ENCODE assay signal across 7 cellular contexts in the genomic region with DNA sequence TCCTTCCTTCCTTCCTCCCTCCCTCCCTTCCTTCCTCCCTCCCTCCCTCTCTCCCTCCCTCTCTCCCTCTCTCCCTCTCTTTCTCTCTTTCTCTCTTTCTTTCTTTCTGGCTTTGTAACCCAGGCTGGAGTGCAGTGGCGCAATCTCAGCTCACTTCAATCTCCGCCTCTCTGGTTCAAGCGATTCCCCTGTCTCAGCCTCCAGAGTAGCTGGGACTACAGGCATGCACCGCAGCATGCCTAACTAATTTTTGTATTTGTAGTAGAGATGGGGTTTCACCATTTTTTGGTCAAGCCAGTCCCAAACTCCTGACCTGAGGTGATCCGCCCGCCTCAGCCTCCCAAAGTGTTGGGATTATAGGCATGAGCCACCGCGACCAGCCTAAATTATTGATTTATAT. TPM values are rescaled to one million over a fixed set of nuclear protein-coding genes. Genes with fewer than 3 reads are reported as not detected.
"Had no signal": no experiment of that assay in that cellular context is flagged by ENCODE, and none has a peak within 500 bp of the region (broad histone marks: within the 10 kb centered on the region; RNA-seq: fewer than 3 reads in every experiment).

No MANE protein-coding gene starts in this region.

RNA-seq across cellular contexts. Expression of a gene that starts 1.8 kb away (rescaled TPM):
- total RNA-seq: HT-29, LHCN-M2, MCF 10A, OCI-LY7, PC-3, SK-MEL-5 had no signal
- polyA plus RNA-seq: SK-N-SH had no signal

RNA-seq across cellular contexts. Expression of a gene that starts 18.8 kb away (rescaled TPM):
- total RNA-seq: HT-29, LHCN-M2, MCF 10A, OCI-LY7, PC-3, SK-MEL-5 had no signal
- polyA plus RNA-seq: SK-N-SH had no signal

RNA-seq across cellular contexts. Expression of a gene that starts 37.5 kb away (rescaled TPM):
- total RNA-seq: HT-29, LHCN-M2, MCF 10A, OCI-LY7, PC-3, SK-MEL-5 had no signal
- polyA plus RNA-seq: SK-N-SH had no signal
